ENCODE assay signal across 4 cellular contexts in genomic region chr2:110287817-110288216, GRCh38.
DNase-seq lines count a peak whose midpoint lies in the region; ATAC-seq, FAIRE-seq and TF ChIP-seq lines count a peak whose summit lies in the region.
"Not testable (repeated sequence)": the region's sequence is repeated elsewhere in the genome, so short reads cannot be mapped to it uniquely, and the experiment has no call there.

No MANE protein-coding gene starts in this region.

- in situ Hi-C loops in HepG2 (cut with HindIII; ENCODE audit: extremely low pct_ligation_motif_present, low pct_unique_long_range_greater_than_20kb), result not testable (repeated sequence)

- ATAC-seq in GM23338 (peak; percentile 85), HCT116 (peak; percentile 27), WTC11 (peak; percentile 79), HepG2 (peak; percentile 39; the same call in 2 of the 3 replicates)

- BruUV-seq in HCT116 (replicated peaks; lab: Mats Ljungman, UMichigan); HepG2 (replicated peaks; lab: Mats Ljungman, UMichigan): not testable (repeated sequence)

- not testable (repeated sequence) for H4K20me1 ChIP-seq in GM23338 (replicated peaks; ENCODE audit: insufficient read depth); HCT116 (ENCODE audit: insufficient read depth); HepG2 (ENCODE audit: insufficient read depth, low read length)

- FAIRE-seq in HepG2 (lab: Jason Lieb, UNC), result not testable (repeated sequence)

- CTCF ChIA-PET in HCT116 (lab: Charles Lee); WTC11 (lab: Charles Lee); HepG2 (lab: Yijun Ruan, JAX; ENCODE audit: low intra/inter-chr PET ratio, low total read pairs): not testable (repeated sequence)

- not testable (repeated sequence) for H3K27ac ChIP-seq in GM23338 (ENCODE audit: low read depth); HCT116 (ENCODE audit: low read depth, low read length); HepG2 (ENCODE audit: extremely low read length, insufficient read depth, low read length)

- not testable (repeated sequence) for H3F3A ChIP-seq in GM23338 (replicated peaks; ENCODE audit: low read depth)

- not testable (repeated sequence) for H3K9me3 Mint-ChIP-seq in GM23338, WTC11

- H3K4me3 Mint-ChIP-seq in GM23338, WTC11: not testable (repeated sequence)

- no CpG with 5 or more reads among the region's 8 CpGs for WGBS in HepG2 (ENCODE audit: low lambda C conversion rate)

- H3K9me2 ChIP-seq in GM23338 (ENCODE audit: insufficient read depth); HCT116 (ENCODE audit: insufficient read depth): not testable (repeated sequence)

- TF ChIP-seq POLR2A in HCT116 (IDR thresholded peaks at IDR 0.05; ENCODE audit: borderline replicate concordance, extremely low read depth, insufficient read depth, insufficient read length); HepG2 (IDR thresholded peaks at IDR 0.05; ENCODE audit: insufficient read depth in 1 of 2, low read depth in 2 of 2, low read length in 2 of 2): not testable (repeated sequence)

- H3K4me2 ChIP-seq in GM23338; HCT116 (ENCODE audit: low read length); HepG2 (ENCODE audit: low read depth, low read length): not testable (repeated sequence)

- not testable (repeated sequence) for H3K36me3 ChIP-seq in GM23338 (ENCODE audit: insufficient read depth); HCT116 (ENCODE audit: control insufficient read depth in 1 of 2, insufficient read depth in 2 of 2, low read length in 2 of 2); HepG2 (replicated peaks in 1 of 2; ENCODE audit: control insufficient read depth in 1 of 2, insufficient read depth in 2 of 2, low read length in 2 of 2)

- not testable (repeated sequence) for H3K27me3 ChIP-seq in GM23338 (ENCODE audit: insufficient read depth); HCT116 (ENCODE audit: insufficient read depth, low read length); HepG2 (ENCODE audit: control insufficient read depth in 1 of 2, insufficient read depth in 2 of 2, low read length in 2 of 2)

- not testable (repeated sequence) for DNase-seq in GM23338 (ENCODE audit: low spot score); HCT116 (ENCODE audit: low read depth, low spot score); WTC11 (ENCODE audit: low spot score); HepG2 (ENCODE audit: low spot score)

- not testable (repeated sequence) for H3K27ac Mint-ChIP-seq in GM23338, WTC11

- H3K9ac ChIP-seq in HCT116 (ENCODE audit: low read length); HepG2 (ENCODE audit: insufficient read depth, low read depth, low read length): not testable (repeated sequence)

- not testable (repeated sequence) for H3K4me1 ChIP-seq in GM23338 (ENCODE audit: insufficient read depth); HCT116 (ENCODE audit: control insufficient read depth in 1 of 2, insufficient read depth in 2 of 2, low read length in 2 of 2); HepG2 (ENCODE audit: insufficient read depth, low read length)

- not testable (repeated sequence) for H3K4me1 Mint-ChIP-seq in GM23338, WTC11

- H2AFZ ChIP-seq in GM23338; HCT116 (ENCODE audit: low read depth, low read length, poor library complexity, severe bottlenecking); HepG2 (ENCODE audit: low read length): not testable (repeated sequence)

- H3K36me3 Mint-ChIP-seq in GM23338 (ENCODE audit: low read depth); WTC11: not testable (repeated sequence)

- not testable (repeated sequence) for H3K79me2 ChIP-seq in GM23338 (replicated peaks; ENCODE audit: insufficient read depth); HCT116 (ENCODE audit: insufficient read depth, low read length); HepG2 (ENCODE audit: insufficient read depth, low read length)

- RAD21 ChIA-PET in HCT116 (lab: Charles Lee; ENCODE audit: low non-redundant PET in 1 of 2, low total read pairs in 2 of 2, uncharacterized antibody in 2 of 2, unreplicated experiment in 2 of 2), result not testable (repeated sequence)

- not testable (repeated sequence) for TF ChIP-seq RAD21 in HCT116 (IDR thresholded peaks at IDR 0.05; ENCODE audit: low read depth); HepG2 (CRISPR knock-in tag; IDR thresholded peaks at IDR 0.05)

- not testable (repeated sequence) for TF ChIP-seq EP300 in HepG2 (IDR thresholded peaks at IDR 0.05; ENCODE audit: low read depth in 2 of 2, low read length in 2 of 2); HepG2 (CRISPR knock-in tag; IDR thresholded peaks at IDR 0.05; ENCODE audit: borderline replicate concordance)

- H3K4me3 ChIP-seq in GM23338; HCT116 (replicated peaks in 1 of 2; ENCODE audit: low read depth in 1 of 2, low read length in 2 of 2); HepG2 (replicated peaks in 1 of 3; ENCODE audit: insufficient read depth in 1 of 3, low read depth in 2 of 3, low read length in 3 of 3): not testable (repeated sequence)

- TF ChIP-seq CTCF in GM23338 (conservative IDR thresholded peaks at IDR 0.05; ENCODE audit: low read depth in 2 of 2); HCT116 (IDR thresholded peaks at IDR 0.05 in 2 of 3, conservative IDR thresholded peaks at IDR 0.05 in 1 of 3; ENCODE audit: borderline replicate concordance in 1 of 3, insufficient read depth in 1 of 3, low read depth in 2 of 3, low read length in 2 of 3); WTC11 (IDR thresholded peaks at IDR 0.05); HepG2 (CRISPR knock-in tag; IDR thresholded peaks at IDR 0.05): not testable (repeated sequence)

- H3K9me3 ChIP-seq in HCT116 (ENCODE audit: control insufficient read depth in 1 of 2, insufficient read depth in 1 of 2, low read depth in 1 of 2, low read length in 2 of 2); HepG2 (ENCODE audit: low read length): not testable (repeated sequence)

- intact Hi-C loops in HCT116 (cut with micrococcal nuclease); HepG2 (cut with micrococcal nuclease; ENCODE audit: unreplicated experiment): not testable (repeated sequence)

- POLR2A ChIA-PET in HCT116 (lab: Charles Lee); WTC11 (lab: Charles Lee); HepG2 (lab: Yijun Ruan, JAX): not testable (repeated sequence)

- H3K27me3 Mint-ChIP-seq in GM23338 (ENCODE audit: insufficient read depth, low read depth, poor library complexity); WTC11 (ENCODE audit: low read depth): not testable (repeated sequence)

Comparison
In these comparisons a context has a peak if more than half of its experiments do, and no peak if none do; other contexts are left out.
1. ATAC-seq: peak in every context shown above with its lines; median percentile 85 in GM23338; 79 in WTC11; 39 in HepG2; 27 in HCT116.